10 cellular contexts compared by ENCODE assay signal in the genomic region with DNA sequence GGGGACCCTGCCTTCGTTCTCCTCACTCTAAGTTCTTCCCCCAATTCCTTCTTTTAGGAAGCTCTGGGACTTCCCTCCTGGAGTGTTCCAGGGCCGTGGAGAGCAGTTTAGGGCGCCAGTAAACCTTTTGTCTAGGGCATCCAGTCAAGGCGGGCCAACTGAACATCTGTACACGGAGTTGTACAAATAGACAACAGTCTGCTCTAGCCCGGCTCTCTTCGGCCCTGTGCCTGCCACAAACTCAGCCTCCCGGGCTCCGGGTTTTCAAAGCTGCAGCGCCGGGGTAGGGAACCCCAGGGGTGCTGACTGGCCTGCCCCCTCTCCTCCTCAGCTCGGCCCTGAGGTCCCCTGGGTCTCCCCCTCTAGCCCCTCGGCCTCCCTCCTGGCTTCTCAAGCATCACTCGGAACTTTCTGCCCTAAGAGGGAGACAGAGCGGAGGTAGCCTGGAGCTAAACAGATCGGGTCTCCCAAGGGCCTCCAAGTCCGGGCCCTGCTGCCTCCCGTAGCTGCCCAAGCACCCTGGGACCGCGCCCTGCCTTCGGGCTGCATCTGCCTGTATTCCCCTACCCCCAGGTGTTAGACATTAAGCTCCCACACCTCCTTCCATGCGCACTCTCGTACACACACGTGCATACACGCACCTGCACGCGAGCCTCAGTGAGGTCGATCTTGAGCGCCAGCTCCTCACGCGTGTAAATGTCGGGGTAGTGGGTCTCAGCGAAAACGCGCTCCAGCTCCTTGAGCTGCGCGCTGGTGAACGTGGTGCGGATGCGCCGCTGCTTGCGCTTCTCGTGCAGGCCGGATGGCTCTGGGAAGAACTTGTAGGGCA. TPM values are rescaled to one million over a fixed set of nuclear protein-coding genes. Genes with fewer than 3 reads are reported as not detected.
DNase-seq lines count a peak whose midpoint lies in the region; ATAC-seq and TF ChIP-seq lines count a peak whose summit lies in the region.
"Had no signal": no experiment of that assay in that cellular context is flagged by ENCODE, and none has a peak within 500 bp of the region (broad histone marks: within the 10 kb centered on the region; RNA-seq: fewer than 3 reads in every experiment).

No MANE protein-coding gene starts in this region.

- no peak overlapping the region for H2AK5ac ChIP-seq in trophoblast cell (ENCODE audit: low read length)

- peaks cover 17 to 37% of the 10 kb centered on the region in 2 experiments for H3K4me1 ChIP-seq in trophoblast cell (ENCODE audit: control insufficient read depth in 1 of 2, insufficient read depth in 2 of 2, low read length in 2 of 2)

- no peak overlapping the region for H3K14ac ChIP-seq in trophoblast cell (ENCODE audit: low read length)

- peak overlapping the region; percentile 49 for H3K9ac ChIP-seq in trophoblast cell (ENCODE audit: low read length)

- TF ChIP-seq CTCF in Calu3 (IDR thresholded peaks at IDR 0.05; ENCODE audit: unreplicated experiment) (no peak), fibroblast of the aortic adventitia (IDR thresholded peaks at IDR 0.05; ENCODE audit: insufficient read depth, low read length) (no peak)

- H3K4me3 ChIP-seq in fibroblast of the aortic adventitia (ENCODE audit: low read depth, low read length) (no peak overlapping the region), trophoblast cell (ENCODE audit: low read depth, low read length) (no peak overlapping the region)

- intact Hi-C loops in Calu3 (cut with micrococcal nuclease; ENCODE audit: unreplicated experiment), result no loop called here

- peaks cover 25% of the 10 kb centered on the region for H3K36me3 Mint-ChIP-seq in Calu3 (ENCODE audit: insufficient read depth, unreplicated experiment)

- H2BK12ac ChIP-seq in trophoblast cell (ENCODE audit: low read length), result no peak overlapping the region

- peak overlapping the region; percentile 75 for H4K91ac ChIP-seq in trophoblast cell (ENCODE audit: low read depth, low read length)

- H2BK120ac ChIP-seq in trophoblast cell (ENCODE audit: insufficient read depth, low read length, poor library complexity), result no peak overlapping the region

- peak overlapping the region; percentile 77 for H4K8ac ChIP-seq in trophoblast cell (ENCODE audit: low read depth, low read length)

- ATAC-seq in GM19023 (IDR thresholded peaks at IDR 0.05; ENCODE audit: unreplicated experiment), result no peak
- no peak for ATAC-seq in GM19455 (IDR thresholded peaks at IDR 0.05; ENCODE audit: unreplicated experiment)

- no peak overlapping the region for H3K4ac ChIP-seq in trophoblast cell (ENCODE audit: low read depth, low read length)

- H3K36me3 ChIP-seq in trophoblast cell (ENCODE audit: control insufficient read depth in 1 of 2, insufficient read depth in 2 of 2, low read length in 2 of 2), result peaks cover 22 to 23% of the 10 kb centered on the region in 2 experiments

- no peaks in the 10 kb centered on the region for H3K79me2 ChIP-seq in trophoblast cell (ENCODE audit: control insufficient read depth, insufficient read depth, low read length, poor library complexity)

- peaks cover 38% of the 10 kb centered on the region for H3K27me3 ChIP-seq in trophoblast cell (ENCODE audit: insufficient read depth, low read length)

- peak overlapping the region; percentile 62 for H3K27ac Mint-ChIP-seq in Calu3 (ENCODE audit: unreplicated experiment)

- WGBS in trophoblast cell (ENCODE audit: extremely low coverage, insufficient coverage, insufficient read length), result no CpG with 5 or more reads among the region's 44 CpGs

- BruUV-seq in Calu3 (replicated peaks; lab: Mats Ljungman, UMichigan), result no TSS peak

- no peaks in the 10 kb centered on the region for H3K9me3 Mint-ChIP-seq in Calu3 (ENCODE audit: low read depth, unreplicated experiment)

- DNase-seq in Calu3 (no peak), NCI-H69 (lab: John Stamatoyannopoulos, UW) (peak; percentile 57), fibroblast of the aortic adventitia (ENCODE audit: low read depth) (peak; percentile 24), trophoblast cell (peak in 1 of 2 donors; percentile 50), T1000 (lab: John Stamatoyannopoulos, UW) (no peak), amygdala (lab: John Stamatoyannopoulos, UW) (no peak)
- DNase-seq: stimulated activated CD4-positive, alpha-beta T cell treated with anti-CD3 and anti-CD28 coated beads, Interleukin-2, amount 100 ng/mL, for 48 hours had no signal

- H2BK5ac ChIP-seq in trophoblast cell (ENCODE audit: low read depth, low read length, poor library complexity), result no peak overlapping the region

- H4K12ac ChIP-seq in trophoblast cell (ENCODE audit: low read depth, low read length), result no peak overlapping the region

- peaks cover 39% of the 10 kb centered on the region for H3K27me3 Mint-ChIP-seq in Calu3 (ENCODE audit: unreplicated experiment)

- peak overlapping the region; percentile 77 for H3K4me2 ChIP-seq in trophoblast cell (ENCODE audit: low read length)

- H3K18ac ChIP-seq in trophoblast cell (ENCODE audit: low read length), result peak overlapping the region; percentile 58

- H3K9me3 ChIP-seq in trophoblast cell (ENCODE audit: insufficient read depth, low read depth, low read length), result peaks cover 5% of the 10 kb centered on the region

- CTCF ChIA-PET in Calu3 (lab: Charles Lee), result interaction anchor here (0.5 kb wide), 1 partner anchor 1867 kb away, joined by 3 read pairs; no protein-coding TSS in a partner anchor

- H3K27ac ChIP-seq in trophoblast cell (ENCODE audit: low read depth, low read length), result no peak overlapping the region

- peaks cover 8% of the 10 kb centered on the region for H3K79me1 ChIP-seq in trophoblast cell (ENCODE audit: low read length)

- peak overlapping the region; percentile 61 for H2AFZ ChIP-seq in trophoblast cell (ENCODE audit: insufficient read depth, low read length, poor library complexity)

- no peak overlapping the region for H3K23ac ChIP-seq in trophoblast cell (ENCODE audit: low read length)

- H3K4me3 Mint-ChIP-seq in Calu3 (ENCODE audit: low read depth, unreplicated experiment), result peak overlapping the region; percentile 63

- no peaks in the 10 kb centered on the region for H3K4me1 Mint-ChIP-seq in Calu3 (ENCODE audit: low read depth, unreplicated experiment)

RNA-seq across cellular contexts. Expression of a gene that starts 3.3 kb away (rescaled TPM):
- not detected in 2 replicates for total RNA-seq in Calu3 (2022)
- total RNA-seq in fibroblast of the aortic adventitia (ENCODE audit: low replicate concordance), result not detected in 2 replicates
- 9.5 and 11.0 TPM in 2 replicates for polyA plus RNA-seq in trophoblast cell (2013)
- total RNA-seq: bronchial epithelial cell had no signal

RNA-seq across cellular contexts. Expression of a gene that starts 16.1 kb away (rescaled TPM):
- 203 and 221 TPM in 2 replicates for total RNA-seq in Calu3 (2022)
- 27.9 and 54.6 TPM in 2 replicates for total RNA-seq in fibroblast of the aortic adventitia (ENCODE audit: low replicate concordance)
- 128 and 130 TPM in 2 replicates for polyA plus RNA-seq in trophoblast cell (2013)

RNA-seq across cellular contexts. Expression of a gene that starts 24.1 kb away (rescaled TPM):
- total RNA-seq in Calu3 (2022) (not detected in 2 replicates), fibroblast of the aortic adventitia (ENCODE audit: low replicate concordance) (not detected in 2 replicates)
- polyA plus RNA-seq in trophoblast cell (2013), result not detected in 2 replicates
- total RNA-seq: bronchial epithelial cell had no signal

RNA-seq across cellular contexts. Expression of a gene that starts 48.7 kb away (rescaled TPM):
- 2.6 and 2.7 TPM in 2 replicates for total RNA-seq in Calu3 (2022)
- total RNA-seq in fibroblast of the aortic adventitia (ENCODE audit: low replicate concordance), result 0.18 TPM in 1 of 2 replicates, not detected in the other
- polyA plus RNA-seq in trophoblast cell (2013), result 33.1 and 40.4 TPM in 2 replicates

Comparison
In these comparisons a context has a peak if more than half of its experiments do, and no peak if none do; other contexts are left out.
1. DNase-seq: peak in NCI-H69 (single experiment) and fibroblast of the aortic adventitia (single experiment); none in Calu3 (single experiment), T1000 (single experiment) and amygdala (0 of 56).